ENCODE assay signal across 2 cellular contexts in the genomic region with DNA sequence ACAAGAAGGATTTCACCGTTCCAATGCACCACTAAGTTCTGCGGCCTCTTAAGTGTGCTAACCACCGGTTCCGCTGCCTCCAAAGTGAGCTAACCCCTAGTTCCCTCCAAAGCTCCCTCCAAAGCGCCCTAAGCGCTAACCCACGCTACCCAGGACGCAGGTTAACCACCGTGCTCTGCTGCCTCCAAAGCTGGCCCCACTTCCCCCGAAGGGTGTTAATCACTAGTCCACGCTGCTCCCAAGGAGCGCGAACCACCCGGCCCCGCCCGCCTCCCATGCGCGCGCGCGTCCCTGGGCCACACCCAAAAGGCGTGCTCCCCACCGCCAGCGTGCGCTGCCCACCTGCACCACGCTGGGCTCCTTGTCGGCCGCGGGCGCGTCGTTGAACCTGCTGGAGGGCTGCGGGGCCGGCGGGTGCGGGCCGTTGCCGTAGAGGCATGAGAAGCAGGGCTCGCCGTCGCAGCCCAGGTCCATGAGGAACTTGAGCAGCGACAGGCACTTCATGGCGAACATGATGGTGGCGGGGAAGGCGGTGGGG.
A peak's percentile ranks its signal among the peaks of the same experiment; 100 is the strongest.
TF ChIP-seq lines count a peak whose summit lies in the region.

No MANE protein-coding gene starts in this region.

TF ChIP-seq in IMR-90, 13 proteins besides CTCF, POLR2A, EP300 and RAD21:
- no peak for TF ChIP-seq SMC3 (IDR thresholded peaks at IDR 0.05; ENCODE audit: low read depth, low read length)
- no peak for TF ChIP-seq NFE2L2 (IDR thresholded peaks at IDR 0.05; ENCODE audit: low read depth, low read length)
- no peak for TF ChIP-seq CHD1 (IDR thresholded peaks at IDR 0.05; ENCODE audit: low read depth, low read length)
- no peak for TF ChIP-seq BHLHE40 (IDR thresholded peaks at IDR 0.05; ENCODE audit: low read depth, low read length)
- no peak for TF ChIP-seq MXI1 (IDR thresholded peaks at IDR 0.05; ENCODE audit: borderline replicate concordance, low read depth, low read length)
- no peak for TF ChIP-seq CEBPB (IDR thresholded peaks at IDR 0.05; ENCODE audit: low read depth, low read length)
- TF ChIP-seq, protein P1, sequence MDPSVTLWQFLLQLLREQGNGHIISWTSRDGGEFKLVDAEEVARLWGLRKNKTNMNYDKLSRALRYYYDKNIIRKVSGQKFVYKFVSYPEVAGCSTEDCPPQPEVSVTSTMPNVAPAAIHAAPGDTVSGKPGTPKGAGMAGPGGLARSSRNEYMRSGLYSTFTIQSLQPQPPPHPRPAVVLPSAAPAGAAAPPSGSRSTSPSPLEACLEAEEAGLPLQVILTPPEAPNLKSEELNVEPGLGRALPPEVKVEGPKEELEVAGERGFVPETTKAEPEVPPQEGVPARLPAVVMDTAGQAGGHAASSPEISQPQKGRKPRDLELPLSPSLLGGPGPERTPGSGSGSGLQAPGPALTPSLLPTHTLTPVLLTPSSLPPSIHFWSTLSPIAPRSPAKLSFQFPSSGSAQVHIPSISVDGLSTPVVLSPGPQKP (IDR thresholded peaks at IDR 0.05; ENCODE audit: borderline replicate concordance, low read depth, low read length), result no peak
- TF ChIP-seq RFX5 (IDR thresholded peaks at IDR 0.05; ENCODE audit: low read depth, low read length), result no peak
- no peak for TF ChIP-seq RCOR1 (IDR thresholded peaks at IDR 0.05; ENCODE audit: insufficient replicate concordance, low read length)
- TF ChIP-seq MAFK (IDR thresholded peaks at IDR 0.05; ENCODE audit: low read depth, low read length), result no peak
- no peak for TF ChIP-seq MAZ (IDR thresholded peaks at IDR 0.05; ENCODE audit: borderline replicate concordance, low read depth, low read length)
- no peak for TF ChIP-seq FOS (IDR thresholded peaks at IDR 0.05; ENCODE audit: low read depth, low read length)
- TF ChIP-seq, protein P2, sequence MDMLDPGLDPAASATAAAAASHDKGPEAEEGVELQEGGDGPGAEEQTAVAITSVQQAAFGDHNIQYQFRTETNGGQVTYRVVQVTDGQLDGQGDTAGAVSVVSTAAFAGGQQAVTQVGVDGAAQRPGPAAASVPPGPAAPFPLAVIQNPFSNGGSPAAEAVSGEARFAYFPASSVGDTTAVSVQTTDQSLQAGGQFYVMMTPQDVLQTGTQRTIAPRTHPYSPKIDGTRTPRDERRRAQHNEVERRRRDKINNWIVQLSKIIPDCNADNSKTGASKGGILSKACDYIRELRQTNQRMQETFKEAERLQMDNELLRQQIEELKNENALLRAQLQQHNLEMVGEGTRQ (IDR thresholded peaks at IDR 0.05; ENCODE audit: low read depth, low read length), result no peak

TF ChIP-seq in H1, 55 proteins besides CTCF, POLR2A, EP300 and RAD21:
- TF ChIP-seq EZH2 (IDR thresholded peaks at IDR 0.05; ENCODE audit: low read depth, low read length, severe bottlenecking), result peak; percentile 41
- no peak for TF ChIP-seq YY1 (IDR thresholded peaks at IDR 0.05; ENCODE audit: low read depth, low read length)
TF ChIP-seq in H1: peak in this region for 1.
